11 cellular contexts compared by ENCODE assay signal in the genomic region with DNA sequence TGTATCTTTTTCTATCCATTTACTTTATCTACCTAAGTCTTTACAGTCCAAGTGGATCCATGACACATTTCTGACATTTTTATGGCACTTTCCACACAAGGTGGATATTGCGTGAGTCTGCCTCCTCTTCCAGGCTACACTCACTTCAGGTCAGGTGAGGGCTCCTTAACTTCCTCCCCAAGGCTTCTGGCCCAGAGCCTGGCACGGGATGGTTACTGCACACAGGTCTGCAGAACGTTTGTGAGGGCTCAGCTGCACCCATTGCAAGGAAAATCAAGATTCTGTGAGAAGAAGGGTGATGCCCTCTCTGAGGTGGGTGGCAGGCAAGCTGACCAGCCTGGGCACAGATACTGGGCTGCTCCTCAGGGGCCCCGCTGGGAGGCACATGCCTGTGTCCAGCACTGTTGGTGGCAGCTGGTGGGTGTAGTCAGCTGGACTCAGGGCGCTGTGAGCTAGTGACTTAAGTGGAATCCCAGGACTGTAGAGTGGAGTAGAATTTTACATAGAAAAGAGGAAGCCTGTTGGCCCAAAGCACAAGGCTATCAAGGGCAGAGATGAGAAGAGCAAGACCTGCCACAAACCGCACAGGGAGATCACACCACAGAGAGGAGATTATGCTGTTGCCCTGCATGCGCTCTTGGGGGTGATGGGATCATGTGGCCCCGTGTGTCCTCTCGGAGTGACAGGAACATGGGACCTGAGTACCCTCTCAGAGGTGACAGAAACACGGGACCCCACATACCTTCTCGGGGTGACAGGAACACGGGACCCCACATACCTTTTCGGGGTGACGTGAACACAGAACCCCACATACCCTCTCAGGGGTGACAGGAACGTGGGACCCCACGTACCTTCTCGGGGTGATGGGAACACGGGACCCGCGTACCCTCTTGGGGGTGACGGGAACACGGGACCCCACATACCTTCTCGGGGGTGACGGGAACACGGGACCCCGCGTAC. TPM values are rescaled to one million over a fixed set of nuclear protein-coding genes. Genes with fewer than 3 reads are reported as not detected.
DNase-seq lines count a peak whose midpoint lies in the region; ATAC-seq and TF ChIP-seq lines count a peak whose summit lies in the region.
"Had no signal": no experiment of that assay in that cellular context is flagged by ENCODE, and none has a peak within 500 bp of the region (broad histone marks: within the 10 kb centered on the region; RNA-seq: fewer than 3 reads in every experiment).

No MANE protein-coding gene starts in this region.

- H3K9me3 Mint-ChIP-seq in activated naive CD4-positive, alpha-beta T cell treated with anti-CD3 and anti-CD28 coated beads, Interleukin-2, amount 50 U/mL, for 24 hours: no peaks in the 10 kb centered on the region
- H3K9me3 Mint-ChIP-seq in endothelial cell (ENCODE audit: unreplicated experiment): peaks cover 5% of the 10 kb centered on the region
- no peaks in the 10 kb centered on the region for H3K9me3 Mint-ChIP-seq in stimulated activated naive CD8-positive, alpha-beta T cell treated with anti-CD3 and anti-CD28 coated beads, Interleukin-15, amount 100 ng/mL, for 72 hours

- H3K27me3 Mint-ChIP-seq in activated naive CD4-positive, alpha-beta T cell treated with anti-CD3 and anti-CD28 coated beads, Interleukin-2, amount 50 U/mL, for 24 hours: peaks cover 9% of the 10 kb centered on the region
- peaks cover 10% of the 10 kb centered on the region for H3K27me3 Mint-ChIP-seq in endothelial cell (ENCODE audit: unreplicated experiment)
- H3K27me3 Mint-ChIP-seq in stimulated activated naive CD8-positive, alpha-beta T cell treated with anti-CD3 and anti-CD28 coated beads, Interleukin-15, amount 100 ng/mL, for 72 hours: no peaks in the 10 kb centered on the region

- no peaks in the 10 kb centered on the region for H3K36me3 ChIP-seq in Panc1 (ENCODE audit: control insufficient read depth, insufficient read depth, low read length)
- H3K36me3 ChIP-seq: BLaER1 had no signal

- ATAC-seq in Panc1 (peak; percentile 15), HG02970 (IDR thresholded peaks at IDR 0.05; ENCODE audit: low FRiP score, unreplicated experiment) (no peak), GM18517 (IDR thresholded peaks at IDR 0.05; ENCODE audit: unreplicated experiment) (no peak), GM21526 (IDR thresholded peaks at IDR 0.05; ENCODE audit: low FRiP score, unreplicated experiment) (no peak)
- ATAC-seq in stimulated activated naive CD8-positive, alpha-beta T cell treated with anti-CD3 and anti-CD28 coated beads, Interleukin-15, amount 100 ng/mL, for 72 hours: peak; percentile 16

- peaks cover 4% of the 10 kb centered on the region for H3K36me3 Mint-ChIP-seq in activated naive CD4-positive, alpha-beta T cell treated with anti-CD3 and anti-CD28 coated beads, Interleukin-2, amount 50 U/mL, for 24 hours
- peaks cover 10% of the 10 kb centered on the region for H3K36me3 Mint-ChIP-seq in endothelial cell (ENCODE audit: low read depth, unreplicated experiment)

- intact Hi-C loops in Panc1 (cut with micrococcal nuclease; ENCODE audit: unreplicated experiment): no loop called here

- H3K4me1 Mint-ChIP-seq in activated naive CD4-positive, alpha-beta T cell treated with anti-CD3 and anti-CD28 coated beads, Interleukin-2, amount 50 U/mL, for 24 hours: peaks cover 11% of the 10 kb centered on the region
- H3K4me1 Mint-ChIP-seq in endothelial cell (ENCODE audit: unreplicated experiment): peaks cover 32% of the 10 kb centered on the region
- peaks cover 60% of the 10 kb centered on the region for H3K4me1 Mint-ChIP-seq in stimulated activated naive CD8-positive, alpha-beta T cell treated with anti-CD3 and anti-CD28 coated beads, Interleukin-15, amount 100 ng/mL, for 72 hours

- H3K4me3 Mint-ChIP-seq in activated naive CD4-positive, alpha-beta T cell treated with anti-CD3 and anti-CD28 coated beads, Interleukin-2, amount 50 U/mL, for 24 hours: peak overlapping the region; percentile 43
- peak overlapping the region; percentile 79 for H3K4me3 Mint-ChIP-seq in endothelial cell (ENCODE audit: unreplicated experiment)
- peak overlapping the region; percentile 82 to 86 for H3K4me3 Mint-ChIP-seq in stimulated activated naive CD8-positive, alpha-beta T cell treated with anti-CD3 and anti-CD28 coated beads, Interleukin-15, amount 100 ng/mL, for 72 hours

- no peaks in the 10 kb centered on the region for H3K9me3 ChIP-seq in Panc1 (ENCODE audit: control insufficient read depth, insufficient read depth, low read depth, low read length)

- in situ Hi-C loops in Panc1 (cut with HindIII; ENCODE audit: low pct_unique_long_range_greater_than_20kb, low sequenced_read_pairs): no loop called here

- TF ChIP-seq CTCF in Panc1 (IDR thresholded peaks at IDR 0.05) (no peak), endothelial cell (IDR thresholded peaks at IDR 0.05; ENCODE audit: unreplicated experiment) (no peak)

- no peak overlapping the region for H3K27ac Mint-ChIP-seq in activated naive CD4-positive, alpha-beta T cell treated with anti-CD3 and anti-CD28 coated beads, Interleukin-2, amount 50 U/mL, for 24 hours
- H3K27ac Mint-ChIP-seq in endothelial cell (ENCODE audit: unreplicated experiment): no peak overlapping the region
- peak overlapping the region; percentile 78 to 79 for H3K27ac Mint-ChIP-seq in stimulated activated naive CD8-positive, alpha-beta T cell treated with anti-CD3 and anti-CD28 coated beads, Interleukin-15, amount 100 ng/mL, for 72 hours

- H3K27ac ChIP-seq in Panc1 (ENCODE audit: low read length): peak overlapping the region; percentile 58
- H3K27ac ChIP-seq: BLaER1 had no signal

- no peak overlapping the region; a peak in 1 of 4 replicates for H3K4me3 ChIP-seq in Panc1 (ENCODE audit: low read depth in 2 of 2, low read length in 2 of 2)

- no peak for DNase-seq in activated naive CD4-positive, alpha-beta T cell treated with Interleukin-2 at 50 U/mL for 16 hours
- DNase-seq in Panc1 (ENCODE audit: low read depth, low spot score): no peak
- DNase-seq in endothelial cell (ENCODE audit: low spot score): no peak
- no peak for DNase-seq in stimulated activated naive CD8-positive, alpha-beta T cell treated with anti-CD3 and anti-CD28 coated beads, Interleukin-15, amount 100 ng/mL, for 72 hours
- DNase-seq: activated CD4-positive, alpha-beta T cell treated with anti-CD3 and anti-CD28 coated beads, Interleukin-2, amount 50 U/mL, for 4 hours; NCI-H1930 had no signal

- POLR2A ChIA-PET in Panc1 (lab: Charles Lee): no interaction called here

- no peaks in the 10 kb centered on the region for H3K27me3 ChIP-seq in Panc1 (ENCODE audit: control insufficient read depth, insufficient read depth, low read length)
- H3K27me3 ChIP-seq: BLaER1 had no signal

- H3K4me1 ChIP-seq in Panc1 (ENCODE audit: control insufficient read depth, insufficient read depth, low read length): peaks cover 24% of the 10 kb centered on the region

- no TSS peak for BruUV-seq in Panc1 (replicated peaks; lab: Mats Ljungman, UMichigan)

- CTCF ChIA-PET in Panc1 (lab: Charles Lee): interaction anchor here (1.2 kb wide), 1 partner anchor 26 kb away, joined by 4 read pairs; no protein-coding TSS in a partner anchor

RNA-seq across cellular contexts. Expression of gene AHRR, which starts 21.3 kb away (rescaled TPM):
- total RNA-seq in Panc1 (2021; ENCODE audit: unreplicated experiment) (23.6 TPM), endothelial cell (ENCODE audit: unreplicated experiment) (8.7 TPM)
- polyA plus RNA-seq in Panc1 (2012; ENCODE audit: insufficient read length): 29.3 TPM

Comparison
In these comparisons a context has a peak if more than half of its experiments do, and no peak if none do; other contexts are left out.
1. H3K27ac Mint-ChIP-seq: peak in stimulated activated naive CD8-positive, alpha-beta T cell treated with anti-CD3 and anti-CD28 coated beads, Interleukin-15, amount 100 ng/mL, for 72 hours (2 of 2); none in activated naive CD4-positive, alpha-beta T cell treated with anti-CD3 and anti-CD28 coated beads, Interleukin-2, amount 50 U/mL, for 24 hours (single experiment) and endothelial cell (single experiment).
2. ATAC-seq: peak in Panc1 (single experiment) and stimulated activated naive CD8-positive, alpha-beta T cell treated with anti-CD3 and anti-CD28 coated beads, Interleukin-15, amount 100 ng/mL, for 72 hours (single experiment); none in HG02970 (single experiment), GM18517 (single experiment) and GM21526 (single experiment).
3. Peak in every context shown above with its lines, with median percentiles within 50 percentile points of each other: H3K4me3 Mint-ChIP-seq.